In the genomic region with DNA sequence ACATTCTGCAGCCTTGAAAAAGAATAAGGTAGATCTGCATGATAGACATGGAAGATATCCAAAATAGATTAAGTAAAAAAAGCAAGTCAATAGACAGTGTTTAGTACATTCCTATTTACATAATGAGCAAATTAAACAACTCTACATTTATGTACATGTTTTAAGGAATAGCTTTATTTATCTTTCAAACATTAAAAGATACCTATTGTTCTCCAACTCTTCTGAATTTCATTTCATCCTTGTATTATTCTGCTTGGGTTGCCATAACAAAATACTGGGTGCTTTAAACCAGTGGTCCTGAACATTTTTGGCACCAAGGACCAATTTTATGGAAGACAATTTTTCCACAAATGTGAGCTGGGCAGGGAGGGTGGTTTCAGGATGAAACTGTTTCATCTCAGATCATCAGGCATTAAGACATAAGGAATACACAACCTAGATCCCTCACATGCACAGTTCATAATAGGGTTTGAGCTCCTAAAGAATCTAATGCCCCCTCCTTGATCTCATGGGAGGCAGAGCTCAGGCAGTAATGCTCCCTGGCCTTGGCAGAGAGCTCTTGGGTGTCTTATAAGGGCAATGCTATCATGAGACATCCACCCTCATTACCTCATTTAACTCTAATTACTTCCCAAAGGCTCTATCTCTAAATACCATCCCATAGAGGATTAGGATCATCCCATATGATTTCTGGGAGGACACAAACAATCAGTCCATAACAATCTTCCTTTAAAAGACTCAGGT, we compare ENCODE assay signal across 14 cellular contexts.
"Had no signal": no experiment of that assay in that cellular context is flagged by ENCODE, and none has a peak within 500 bp of the region (broad histone marks: within the 10 kb centered on the region; RNA-seq: fewer than 3 reads in every experiment).

No MANE protein-coding gene starts in this region.

- H3K4me3 ChIP-seq: esophagus muscularis mucosa, hepatocyte, pancreas, smooth muscle cell had no signal

- ATAC-seq: pancreas, right cardiac atrium had no signal

- H3K27me3 ChIP-seq: esophagus muscularis mucosa, hepatocyte, pancreas had no signal

- DNase-seq: cortex of kidney; effector memory CD4-positive, alpha-beta T cell; head of caudate nucleus; mesendoderm; naive B cell; occipital lobe; pancreas; right cardiac atrium; stimulated activated CD4-positive, alpha-beta T cell treated with anti-CD3 and anti-CD28 coated beads, Interleukin-2, amount 100 ng/mL, for 48 hours; stimulated activated naive CD4-positive, alpha-beta T cell treated with Interleukin-2 at 50 U/mL for 16 hours; trophoblast cell had no signal

- H3K9me3 ChIP-seq: esophagus muscularis mucosa, pancreas had no signal

- H3K4me1 ChIP-seq: esophagus muscularis mucosa, pancreas had no signal

- H3K36me3 ChIP-seq: esophagus muscularis mucosa, pancreas had no signal

- H3K27ac ChIP-seq: esophagus muscularis mucosa, hepatocyte, pancreas had no signal
